Comparison of ENCODE assay signal across 8 cellular contexts in genomic region chr6:4008324-4009047, GRCh38.
DNase-seq lines count a peak whose midpoint lies in the region; ATAC-seq, FAIRE-seq and TF ChIP-seq lines count a peak whose summit lies in the region.

No MANE protein-coding gene starts in this region.

- TF ChIP-seq CTCF in D721Med (IDR thresholded peaks at IDR 0.05; ENCODE audit: insufficient read depth, missing control alignments), result peak; percentile 63

- ATAC-seq in GM18868 (IDR thresholded peaks at IDR 0.05; ENCODE audit: unreplicated experiment) (no peak), GM18909 (IDR thresholded peaks at IDR 0.05; ENCODE audit: poor library complexity, unreplicated experiment) (no peak)

- FAIRE-seq in D721Med (lab: Jason Lieb, UNC), result no peak

- DNase-seq in D721Med (ENCODE audit: insufficient read length, low spot score), result no peak
- DNase-seq in HuH-7 (ENCODE audit: low spot score), result peak; percentile 28
- peak; percentile 85 for DNase-seq in RKO (ENCODE audit: low spot score)
- DNase-seq in dermis blood vessel endothelial cell, result peak; percentile 84
- peak; percentile 15 for DNase-seq in middle frontal gyrus (ENCODE audit: extremely low spot score, low spot score)
- no peak for DNase-seq in NCI-H128 (lab: John Stamatoyannopoulos, UW; ENCODE audit: unreplicated experiment)

Comparison
In these comparisons a context has a peak if more than half of its experiments do, and no peak if none do; other contexts are left out.
1. DNase-seq: peak in HuH-7 (single experiment), RKO (single experiment), dermis blood vessel endothelial cell (single experiment) and middle frontal gyrus (single experiment); none in D721Med (single experiment) and NCI-H128 (single experiment).